Comparison of ENCODE assay signal across 8 cellular contexts in the genomic region with DNA sequence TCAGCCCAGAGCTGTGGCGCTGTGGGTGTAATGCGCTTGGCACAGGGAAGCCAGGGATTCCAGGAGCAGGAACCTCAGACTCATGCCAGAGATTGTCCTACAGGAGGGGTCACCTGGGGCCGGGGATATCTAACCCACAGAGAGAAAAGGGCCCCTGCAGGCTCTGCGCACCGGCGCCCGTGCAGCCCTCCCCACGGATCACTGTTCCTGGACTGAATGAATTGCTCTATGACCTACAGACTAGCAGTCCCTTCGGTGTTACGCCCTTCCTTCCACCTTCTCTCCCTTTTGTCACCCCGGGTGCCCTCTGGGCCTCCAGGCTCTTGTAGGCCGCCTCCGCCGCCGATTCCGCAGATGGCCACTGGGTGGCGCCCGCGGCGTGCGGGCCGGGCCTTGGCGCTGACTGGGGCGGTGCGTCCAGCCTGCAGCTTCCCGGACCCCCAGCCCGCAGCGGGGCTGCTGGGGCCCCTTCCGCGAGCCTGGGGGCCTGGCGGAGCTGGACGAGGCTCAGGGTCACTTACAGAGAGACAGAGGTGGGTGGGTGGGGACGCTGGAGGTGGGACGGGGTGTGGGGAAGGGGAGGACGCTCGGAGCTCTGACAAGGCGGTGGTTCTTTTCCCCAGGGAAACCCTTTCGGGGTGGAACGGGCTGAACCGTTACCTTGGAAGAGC.
A peak's percentile ranks its signal among the peaks of the same experiment; 100 is the strongest.
DNase-seq lines count a peak whose midpoint lies in the region; ATAC-seq, FAIRE-seq and TF ChIP-seq lines count a peak whose summit lies in the region.

No MANE protein-coding gene starts in this region.

- H3K27me3 ChIP-seq in AG04450 (ENCODE audit: control insufficient read depth, insufficient read depth, low read length) (peaks cover 17% of the 10 kb centered on the region), HUES64 (ENCODE audit: insufficient read depth, low read length) (peaks cover 16% of the 10 kb centered on the region), upper lobe of right lung (no peaks in the 10 kb centered on the region)

- TF ChIP-seq CTCF in AG04450 (IDR thresholded peaks at IDR 0.05; ENCODE audit: low read depth, low read length): peak; percentile 95
- TF ChIP-seq CTCF in upper lobe of right lung (IDR thresholded peaks at IDR 0.05): peak; percentile 94

- intact Hi-C loops in Right ventricle myocardium superior (cut with DNase I) (loop anchor here (2.0 kb wide), 1 partner anchor 235 kb away; no protein-coding TSS in a partner anchor), posterior vena cava (cut with DNase I) (loop anchor here (5.0 to 10.0 kb wide), 2 partner anchors 232 to 235 kb away; no protein-coding TSS in a partner anchor), upper lobe of right lung (cut with DNase I) (loop anchor here (5.0 kb wide), 1 partner anchor 237 kb away; no protein-coding TSS in a partner anchor)

- WGBS in HUES64: 12% methylated on average over 40 of the region's 40 CpGs

- no peaks in the 10 kb centered on the region for H3K36me3 ChIP-seq in HUES64 (ENCODE audit: insufficient read depth, low read length)
- no peaks in the 10 kb centered on the region for H3K36me3 ChIP-seq in upper lobe of right lung

- ATAC-seq in Right ventricle myocardium superior (ENCODE audit: poor library complexity) (peak; percentile 97), upper lobe of right lung (peak; percentile 93)

- POLR2A ChIA-PET in AG04450 (lab: Yijun Ruan, JAX): no interaction called here

- H3K9ac ChIP-seq in HUES64 (ENCODE audit: low read depth, low read length): no peak overlapping the region

- CTCF ChIA-PET in AG04450 (lab: Charles Lee): interaction anchor here (0.6 to 8.8 kb wide), 18 partner anchors 10 to 893 kb away, joined by 3 to 106 read pairs (median 4); no protein-coding TSS in a partner anchor

- in situ Hi-C loops in SK-MEL-5 (cut with HindIII; ENCODE audit: low pct_unique_long_range_greater_than_20kb, low sequenced_read_pairs): no loop called here

- peak overlapping the region; percentile 36; the same call in 1 of the 2 replicates for H3K4me3 ChIP-seq in AG04450 (ENCODE audit: low read depth, low read length)
- peak overlapping the region; percentile 48 for H3K4me3 ChIP-seq in HUES64 (ENCODE audit: low read length)
- no peak overlapping the region for H3K4me3 ChIP-seq in upper lobe of right lung

- H3K4me1 ChIP-seq in HUES64 (ENCODE audit: insufficient read depth, low read length) (no peaks in the 10 kb centered on the region), upper lobe of right lung (no peaks in the 10 kb centered on the region)

- no peak for DNase-seq in AG04450 (ENCODE audit: low read depth, low spot score)
- peak; percentile 76 for DNase-seq in GM18507 (ENCODE audit: extremely low spot score, insufficient read length, low read depth)
- peak; percentile 60 for DNase-seq in SK-MEL-5 (ENCODE audit: low read depth, low spot score)
- DNase-seq in activated naive CD4-positive, alpha-beta T cell treated with Interleukin-2 at 50 U/mL for 16 hours: peak; percentile 76
- peak; percentile 85 for DNase-seq in Right ventricle myocardium superior
- peak; percentile 90 for DNase-seq in posterior vena cava (ENCODE audit: low spot score)
- peak; percentile 81 for DNase-seq in upper lobe of right lung

- no peak for FAIRE-seq in GM18507 (lab: Jason Lieb, UNC)

- H3K9me3 ChIP-seq in AG04450 (ENCODE audit: control insufficient read depth, insufficient read depth, low read length) (no peaks in the 10 kb centered on the region), HUES64 (ENCODE audit: insufficient read depth, low read depth, low read length) (no peaks in the 10 kb centered on the region), upper lobe of right lung (no peaks in the 10 kb centered on the region)

- H3K27ac ChIP-seq in AG04450 (ENCODE audit: low read depth, low read length) (no peak overlapping the region), HUES64 (ENCODE audit: low read depth, low read length) (no peak overlapping the region), upper lobe of right lung (no peak overlapping the region)
